In genomic region chr4:87382116-87382515, GRCh38 we compare ENCODE assay signal across 35 cellular contexts. TPM values are rescaled to one million over a fixed set of nuclear protein-coding genes. Genes with fewer than 3 reads are reported as not detected.
"Had no signal": no experiment of that assay in that cellular context is flagged by ENCODE, and none has a peak within 500 bp of the region (broad histone marks: within the 10 kb centered on the region; RNA-seq: fewer than 3 reads in every experiment).

No MANE protein-coding gene starts in this region.

- H3K9me3 ChIP-seq: adrenal gland, body of pancreas, breast epithelium had no signal

- H3K36me3 ChIP-seq: breast epithelium had no signal

- DNase-seq: activated B cell treated with CpG ODN at 0.5 μM for 24 hours; activated CD4-positive, alpha-beta memory T cell treated with anti-CD3 and anti-CD28 coated beads for 36 hours; activated CD4-positive, alpha-beta T cell treated with anti-CD3 and anti-CD28 coated beads for 4 hours; activated CD4-positive, alpha-beta T cell treated with anti-CD3 and anti-CD28 coated beads, Interleukin-2, amount 10 ng/mL, durations not matched to agents 24 days and 14 days; activated CD4-positive, alpha-beta T cell treated with anti-CD3 and anti-CD28 coated beads, Interleukin-2, amount 50 U/mL, for 1 hour; activated CD4-positive, alpha-beta T cell treated with anti-CD3 and anti-CD28 coated beads, Interleukin-2, amount 50 U/mL, for 4 hours; activated CD4-positive, CD25-positive, alpha-beta regulatory T cell treated with anti-CD3 and anti-CD28 coated beads, Interleukin-2, amount 50 U/mL, for 72 hours; activated CD8-positive, alpha-beta memory T cell treated with anti-CD3 and anti-CD28 coated beads, Interleukin-2, amount 50 U/mL, for 4 hours; activated CD8-positive, alpha-beta T cell treated with anti-CD3 and anti-CD28 coated beads for 36 hours; activated effector memory CD4-positive, alpha-beta T cell treated with anti-CD3 and anti-CD28 coated beads, Interleukin-2, amount 50 U/mL, for 16 hours; activated gamma-delta T cell treated with Interleukin-2 at 50 U/mL for 16 hours; activated naive CD4-positive, alpha-beta T cell; activated naive CD4-positive, alpha-beta T cell treated with anti-CD3 and anti-CD28 coated beads for 36 hours; activated naive CD4-positive, alpha-beta T cell treated with anti-CD3 and anti-CD28 coated beads, Interleukin-2, amount 50 U/mL, for 16 hours; activated naive CD8-positive, alpha-beta T cell treated with anti-CD3 and anti-CD28 coated beads for 36 hours; activated T-cell treated with anti-CD3 and anti-CD28 coated beads for 4 hours; activated T-cell treated with anti-CD3 and anti-CD28 coated beads, Interleukin-2, amount 50 U/mL, for 1 hour; activated T-cell treated with anti-CD3 and anti-CD28 coated beads, Interleukin-2, amount 50 U/mL, for 4 hours; activated T-cell treated with anti-CD3 and anti-CD28 coated beads, Interleukin-2, amount 50 U/mL, for 72 hours; adrenal gland; amniotic stem cell; aorta; brain microvascular endothelial cell; central memory CD4-positive, alpha-beta T cell; T-helper 1 cell; T-helper 2 cell; T-helper 9 cell had no signal

- H3K27me3 ChIP-seq: adrenal gland, body of pancreas, brain microvascular endothelial cell, breast epithelium had no signal

- H3K27ac ChIP-seq: body of pancreas, brain microvascular endothelial cell, VCaP had no signal

- H3K4me1 ChIP-seq: breast epithelium had no signal

- ATAC-seq: activated CD8-positive, alpha-beta T cell treated with anti-CD3 and anti-CD28 coated beads for 36 hours; activated naive CD4-positive, alpha-beta T cell treated with anti-CD3 and anti-CD28 coated beads, Interleukin-2, amount 50 U/mL, for 72 hours; activated T-cell treated with anti-CD3 and anti-CD28 coated beads, Interleukin-2, amount 50 U/mL, for 4 hours; activated T-cell treated with anti-CD3 and anti-CD28 coated beads, Interleukin-2, amount 50 U/mL, for 72 hours; activated T-helper 17 cell treated with anti-CD3 and anti-CD28 coated beads, Interleukin-2, amount 50 U/mL, for 72 hours; body of pancreas had no signal

- FAIRE-seq: astrocyte, TTC549 had no signal

- H3K4me3 ChIP-seq: adrenal gland, body of pancreas, breast epithelium had no signal

RNA-seq across cellular contexts. Expression of gene HSD17B13, which starts 59.4 kb away (rescaled TPM):
- total RNA-seq: activated naive CD8-positive, alpha-beta T cell treated with anti-CD3 and anti-CD28 coated beads for 36 hours; activated T-cell treated with anti-CD3 and anti-CD28 coated beads, Interleukin-2, amount 50 U/mL, for 4 hours; activated T-helper 1 cell treated with anti-CD3 and anti-CD28 coated beads, Interleukin-12 subunit alpha, Interleukin-12 subunit beta, Interleukin-2, Interleukin-4 antibody, amounts not matched to agents 30 ng/mL and 10 ng/mL and 1 ng/mL, durations not matched to agents 14 hours and 24 hours and 36 hours had no signal
